21 cellular contexts compared by ENCODE assay signal in genomic region chr6:43395822-43396221, GRCh38. TPM values are rescaled to one million over a fixed set of nuclear protein-coding genes. Genes with fewer than 3 reads are reported as not detected.
DNase-seq lines count a peak whose midpoint lies in the region; ATAC-seq and TF ChIP-seq lines count a peak whose summit lies in the region.
"Had no signal": no experiment of that assay in that cellular context is flagged by ENCODE, and none has a peak within 500 bp of the region (broad histone marks: within the 10 kb centered on the region; RNA-seq: fewer than 3 reads in every experiment).

No MANE protein-coding gene starts in this region.

- H3K4me1 ChIP-seq in HEK293 (ENCODE audit: control insufficient read depth, insufficient read depth, low read length): peaks cover under 1% of the 10 kb centered on the region; the same call in 1 of the 2 replicates
- H3K4me1 ChIP-seq in body of pancreas: peaks cover 10% of the 10 kb centered on the region
- H3K4me1 ChIP-seq in mesendoderm (ENCODE audit: control insufficient read depth, low read depth, low read length): no peaks in the 10 kb centered on the region
- H3K4me1 ChIP-seq: testis had no signal

- H3K4ac ChIP-seq in mesendoderm (ENCODE audit: low read depth, low read length): no peak overlapping the region

- H3K27ac ChIP-seq in HEK293 (ENCODE audit: extremely low read depth, low read depth, low read length): no peak overlapping the region
- peak overlapping the region in 1 of 4 donors; percentile 39 for H3K27ac ChIP-seq in body of pancreas
- no peak overlapping the region for H3K27ac ChIP-seq in mesendoderm (ENCODE audit: low read depth, low read length)
- H3K27ac ChIP-seq: cardiac muscle cell, esophagus squamous epithelium, testis had no signal

- H2BK15ac ChIP-seq in mesendoderm (replicated peaks; ENCODE audit: low read depth): no peak overlapping the region

- no peak overlapping the region for H2AK5ac ChIP-seq in mesendoderm (ENCODE audit: low read length)

- no peak overlapping the region for H3K9ac ChIP-seq in mesendoderm (ENCODE audit: low read length)

- no peak overlapping the region for H3K27ac Mint-ChIP-seq in activated T-helper 1 cell treated with anti-CD3 and anti-CD28 coated beads, Interleukin-12 subunit alpha, Interleukin-12 subunit beta, Interleukin-2, Interleukin-4 antibody, amounts not matched to agents 30 ng/mL and 10 ng/mL and 1 ng/mL, durations not matched to agents 14 hours and 24 hours and 36 hours
- no peak overlapping the region for H3K27ac Mint-ChIP-seq in osteocyte (ENCODE audit: unreplicated experiment)
- H3K27ac Mint-ChIP-seq: activated T-helper 2 cell treated with anti-CD3 and anti-CD28 coated beads, Interferon-gamma antibody, Interleukin-2, Interleukin-4, amounts not matched to agents 10 μg/mL and 5 μg/mL and 100 μg/mL, durations not matched to agents 14 hours and 24 hours and 36 hours; B cell; immature natural killer cell; natural killer cell treated with Interleukin-12 subunit alpha and Interleukin-12 subunit beta and Interleukin-15 and Interleukin-18, amount 100 ng/mL, for 72 hours had no signal

- no peaks in the 10 kb centered on the region for H3K36me3 Mint-ChIP-seq in activated T-helper 1 cell treated with anti-CD3 and anti-CD28 coated beads, Interleukin-12 subunit alpha, Interleukin-12 subunit beta, Interleukin-2, Interleukin-4 antibody, amounts not matched to agents 30 ng/mL and 10 ng/mL and 1 ng/mL, durations not matched to agents 14 hours and 24 hours and 36 hours (ENCODE audit: low read depth)
- no peaks in the 10 kb centered on the region for H3K36me3 Mint-ChIP-seq in osteocyte (ENCODE audit: unreplicated experiment)
- H3K36me3 Mint-ChIP-seq: immature natural killer cell had no signal

- no peak overlapping the region for H3K23ac ChIP-seq in mesendoderm (ENCODE audit: low read length)

- peaks cover 10% of the 10 kb centered on the region for H3K4me1 Mint-ChIP-seq in activated T-helper 1 cell treated with anti-CD3 and anti-CD28 coated beads, Interleukin-12 subunit alpha, Interleukin-12 subunit beta, Interleukin-2, Interleukin-4 antibody, amounts not matched to agents 30 ng/mL and 10 ng/mL and 1 ng/mL, durations not matched to agents 14 hours and 24 hours and 36 hours (ENCODE audit: low read depth)
- H3K4me1 Mint-ChIP-seq in osteocyte (ENCODE audit: unreplicated experiment): peaks cover 7% of the 10 kb centered on the region

- H3K4me3 ChIP-seq in HEK293 (ENCODE audit: low read depth, low read length): no peak overlapping the region
- H3K4me3 ChIP-seq in body of pancreas: no peak overlapping the region
- H3K4me3 ChIP-seq in mesendoderm (ENCODE audit: low read length): no peak overlapping the region
- H3K4me3 ChIP-seq: cardiac muscle cell, esophagus squamous epithelium, testis had no signal

- no peaks in the 10 kb centered on the region for H3K27me3 ChIP-seq in body of pancreas
- H3K27me3 ChIP-seq in mesendoderm (ENCODE audit: insufficient read depth, low read length, poor library complexity): no peaks in the 10 kb centered on the region
- H3K27me3 ChIP-seq: cardiac muscle cell, testis had no signal

- no peaks in the 10 kb centered on the region for H3K79me2 ChIP-seq in mesendoderm (ENCODE audit: control insufficient read depth, insufficient read depth, low read length)

- H3K9me3 Mint-ChIP-seq in activated T-helper 1 cell treated with anti-CD3 and anti-CD28 coated beads, Interleukin-12 subunit alpha, Interleukin-12 subunit beta, Interleukin-2, Interleukin-4 antibody, amounts not matched to agents 30 ng/mL and 10 ng/mL and 1 ng/mL, durations not matched to agents 14 hours and 24 hours and 36 hours: no peaks in the 10 kb centered on the region
- H3K9me3 Mint-ChIP-seq in osteocyte (ENCODE audit: unreplicated experiment): no peaks in the 10 kb centered on the region
- H3K9me3 Mint-ChIP-seq: activated T-helper 2 cell treated with anti-CD3 and anti-CD28 coated beads, Interferon-gamma antibody, Interleukin-2, Interleukin-4, amounts not matched to agents 10 μg/mL and 5 μg/mL and 100 μg/mL, durations not matched to agents 14 hours and 24 hours and 36 hours; immature natural killer cell; natural killer cell treated with Interleukin-12 subunit alpha and Interleukin-12 subunit beta and Interleukin-15 and Interleukin-18, amount 100 ng/mL, for 72 hours had no signal

- no peak overlapping the region for H4K8ac ChIP-seq in mesendoderm (ENCODE audit: low read depth, low read length)

- H4K5ac ChIP-seq in mesendoderm (ENCODE audit: low read length): no peak overlapping the region

- CTCF ChIA-PET in HEK293 (lab: Yijun Ruan, JAX): interaction anchor here (0.9 to 1.1 kb wide), 2 partner anchors 40 to 213 kb away, joined by 3 to 4 read pairs; no protein-coding TSS in a partner anchor

- no peak overlapping the region for H3K18ac ChIP-seq in mesendoderm (ENCODE audit: low read length)

- no peak overlapping the region for H2BK5ac ChIP-seq in mesendoderm (ENCODE audit: low read length)

- TF ChIP-seq POLR2A in body of pancreas (IDR thresholded peaks at IDR 0.05): no peak

- ATAC-seq in body of pancreas (peak; percentile 39), HG03457 (IDR thresholded peaks at IDR 0.05; ENCODE audit: unreplicated experiment) (no peak)
- ATAC-seq: natural killer cell treated with Interleukin-12 subunit alpha and Interleukin-12 subunit beta and Interleukin-15 and Interleukin-18, amount 100 ng/mL, for 72 hours had no signal

- no peaks in the 10 kb centered on the region for H3K79me1 ChIP-seq in mesendoderm (ENCODE audit: low read length)

- H3K56ac ChIP-seq in mesendoderm (ENCODE audit: low read length): peak overlapping the region; percentile 25

- peak; percentile 4 for DNase-seq in COR-L47 (lab: John Stamatoyannopoulos, UW)
- peak in 3 of 4 donors; percentile 15 to 42 (median 35) for DNase-seq in body of pancreas
- DNase-seq in mesendoderm: no peak
- DNase-seq in stimulated activated CD4-positive, alpha-beta T cell treated with anti-CD3 and anti-CD28 coated beads, Interleukin-2, amount 100 ng/mL, for 48 hours: no peak
- DNase-seq in activated T-helper 1 cell treated with anti-CD3 and anti-CD28 coated beads, Interleukin-12 subunit alpha, Interleukin-12 subunit beta, Interleukin-2, Interleukin-4 antibody, amounts not matched to agents 30 ng/mL and 10 ng/mL and 1 ng/mL, durations not matched to agents 14 hours and 24 hours and 36 hours (ENCODE audit: low spot score): no peak
- no peak for DNase-seq in osteocyte (ENCODE audit: extremely low spot score, unreplicated experiment)
- DNase-seq: activated CD4-positive, alpha-beta T cell treated with anti-CD3 and anti-CD28 coated beads for 1 hour; esophagus squamous epithelium; glutamatergic neuron; immature natural killer cell; NCI-H1930; T-helper 9 cell; testis had no signal

- POLR2A ChIA-PET in HEK293 (lab: Yijun Ruan, JAX): interaction anchor here (1.3 kb wide), 1 partner anchor 18 kb away, joined by 3 read pairs; no protein-coding TSS in a partner anchor

- no peak overlapping the region for H2BK120ac ChIP-seq in mesendoderm (ENCODE audit: low read depth, low read length)

- WGBS in body of pancreas, 2 donors: 51 to 58% methylated on average over 4 of the region's 4 CpGs
- no CpG with 5 or more reads among the region's 4 CpGs for WGBS in mesendoderm (ENCODE audit: extremely low coverage, insufficient coverage, low lambda C conversion rate)

- H3K27me3 Mint-ChIP-seq in activated T-helper 1 cell treated with anti-CD3 and anti-CD28 coated beads, Interleukin-12 subunit alpha, Interleukin-12 subunit beta, Interleukin-2, Interleukin-4 antibody, amounts not matched to agents 30 ng/mL and 10 ng/mL and 1 ng/mL, durations not matched to agents 14 hours and 24 hours and 36 hours (ENCODE audit: insufficient read depth): peaks cover 48% of the 10 kb centered on the region
- H3K27me3 Mint-ChIP-seq in osteocyte (ENCODE audit: unreplicated experiment): peaks cover 35% of the 10 kb centered on the region

- H3K4me3 Mint-ChIP-seq in activated T-helper 1 cell treated with anti-CD3 and anti-CD28 coated beads, Interleukin-12 subunit alpha, Interleukin-12 subunit beta, Interleukin-2, Interleukin-4 antibody, amounts not matched to agents 30 ng/mL and 10 ng/mL and 1 ng/mL, durations not matched to agents 14 hours and 24 hours and 36 hours: no peak overlapping the region
- no peak overlapping the region for H3K4me3 Mint-ChIP-seq in osteocyte (ENCODE audit: unreplicated experiment)
- H3K4me3 Mint-ChIP-seq: B cell; immature natural killer cell; natural killer cell treated with Interleukin-12 subunit alpha and Interleukin-12 subunit beta and Interleukin-15 and Interleukin-18, amount 100 ng/mL, for 72 hours had no signal

- H3K9me3 ChIP-seq in HEK293 (ENCODE audit: control insufficient read depth, insufficient read depth, low read depth, low read length) (no peaks in the 10 kb centered on the region), body of pancreas (no peaks in the 10 kb centered on the region)
- H3K9me3 ChIP-seq: esophagus squamous epithelium, testis had no signal

- peaks cover 0 to 28% of the 10 kb centered on the region in 2 experiments; a peak in 1 of 3 replicates for H3K36me3 ChIP-seq in HEK293 (ENCODE audit: control insufficient read depth in 2 of 2, insufficient read depth in 1 of 2, low read length in 2 of 2)
- no peaks in the 10 kb centered on the region for H3K36me3 ChIP-seq in body of pancreas (replicated peaks in 1 of 2; ENCODE audit: insufficient read depth in 1 of 2, low read depth in 2 of 2)
- H3K36me3 ChIP-seq in mesendoderm (ENCODE audit: control insufficient read depth, insufficient read depth, low read length): no peaks in the 10 kb centered on the region
- H3K36me3 ChIP-seq: cardiac muscle cell, esophagus squamous epithelium had no signal

- TF ChIP-seq CTCF in HEK293 (tag by site-specific recombination; IDR thresholded peaks at IDR 0.05) (no peak), body of pancreas (IDR thresholded peaks at IDR 0.05) (no peak), osteocyte (IDR thresholded peaks at IDR 0.05) (no peak)

- H3K4me2 ChIP-seq in mesendoderm (ENCODE audit: low read length): no peak overlapping the region

- intact Hi-C loops in body of pancreas (cut with DNase I): no loop called here
- intact Hi-C loops in activated T-helper 1 cell treated with anti-CD3 and anti-CD28 coated beads, Interleukin-12 subunit alpha, Interleukin-12 subunit beta, Interleukin-2, Interleukin-4 antibody, amounts not matched to agents 30 ng/mL and 10 ng/mL and 1 ng/mL, durations not matched to agents 14 hours and 24 hours and 36 hours (cut with micrococcal nuclease): no loop called here

RNA-seq across cellular contexts. Expression of gene ZNF318, which starts 26.4 kb away (rescaled TPM):
- 10 to 100 TPM; 14.0 to 14.5 TPM for total RNA-seq in body of pancreas
- 6.2 TPM for polyA plus RNA-seq in mesendoderm (2013, experiment 1 of 2)
- 6.5 TPM for polyA plus RNA-seq in mesendoderm (2013, experiment 2 of 2)
- total RNA-seq in activated T-helper 1 cell treated with anti-CD3 and anti-CD28 coated beads, Interleukin-12 subunit alpha, Interleukin-12 subunit beta, Interleukin-2, Interleukin-4 antibody, amounts not matched to agents 30 ng/mL and 10 ng/mL and 1 ng/mL, durations not matched to agents 14 hours and 24 hours and 36 hours: 9.1 and 9.7 TPM in 2 replicates
- 25.1 and 26.0 TPM in 2 replicates for total RNA-seq in osteocyte

RNA-seq across cellular contexts. Expression of gene ABCC10, which starts 31.5 kb away (rescaled TPM):
- total RNA-seq in body of pancreas (10 to 100 TPM; 17.1 to 44.5 TPM), osteocyte (40.1 and 42.8 TPM in 2 replicates)
- polyA plus RNA-seq in mesendoderm (2013, experiment 1 of 2): 10.6 TPM
- polyA plus RNA-seq in mesendoderm (2013, experiment 2 of 2): 10.0 TPM
- 40.5 and 43.6 TPM in 2 replicates for total RNA-seq in activated T-helper 1 cell treated with anti-CD3 and anti-CD28 coated beads, Interleukin-12 subunit alpha, Interleukin-12 subunit beta, Interleukin-2, Interleukin-4 antibody, amounts not matched to agents 30 ng/mL and 10 ng/mL and 1 ng/mL, durations not matched to agents 14 hours and 24 hours and 36 hours

RNA-seq across cellular contexts. Expression of gene DLK2, which starts 59.5 kb away (rescaled TPM):
- total RNA-seq in body of pancreas: not detected
- 0.13 TPM for polyA plus RNA-seq in mesendoderm (2013, experiment 1 of 2)
- polyA plus RNA-seq in mesendoderm (2013, experiment 2 of 2): 0.29 TPM
- total RNA-seq in activated T-helper 1 cell treated with anti-CD3 and anti-CD28 coated beads, Interleukin-12 subunit alpha, Interleukin-12 subunit beta, Interleukin-2, Interleukin-4 antibody, amounts not matched to agents 30 ng/mL and 10 ng/mL and 1 ng/mL, durations not matched to agents 14 hours and 24 hours and 36 hours: 1.5 and 2.0 TPM in 2 replicates
- 0.43 TPM in 1 of 2 replicates, not detected in the other for total RNA-seq in osteocyte
- total RNA-seq: B cell, NCI-H460, OCI-LY7 had no signal

Comparison
In these comparisons a context has a peak if more than half of its experiments do, and no peak if none do; other contexts are left out.
1. DNase-seq: peak in COR-L47 (single experiment) and body of pancreas (3 of 4); none in mesendoderm (single experiment), stimulated activated CD4-positive, alpha-beta T cell treated with anti-CD3 and anti-CD28 coated beads, Interleukin-2, amount 100 ng/mL, for 48 hours (0 of 2), activated T-helper 1 cell treated with anti-CD3 and anti-CD28 coated beads, Interleukin-12 subunit alpha, Interleukin-12 subunit beta, Interleukin-2, Interleukin-4 antibody, amounts not matched to agents 30 ng/mL and 10 ng/mL and 1 ng/mL, durations not matched to agents 14 hours and 24 hours and 36 hours (single experiment) and osteocyte (single experiment).